8 cellular contexts compared by ENCODE assay signal in the genomic region with DNA sequence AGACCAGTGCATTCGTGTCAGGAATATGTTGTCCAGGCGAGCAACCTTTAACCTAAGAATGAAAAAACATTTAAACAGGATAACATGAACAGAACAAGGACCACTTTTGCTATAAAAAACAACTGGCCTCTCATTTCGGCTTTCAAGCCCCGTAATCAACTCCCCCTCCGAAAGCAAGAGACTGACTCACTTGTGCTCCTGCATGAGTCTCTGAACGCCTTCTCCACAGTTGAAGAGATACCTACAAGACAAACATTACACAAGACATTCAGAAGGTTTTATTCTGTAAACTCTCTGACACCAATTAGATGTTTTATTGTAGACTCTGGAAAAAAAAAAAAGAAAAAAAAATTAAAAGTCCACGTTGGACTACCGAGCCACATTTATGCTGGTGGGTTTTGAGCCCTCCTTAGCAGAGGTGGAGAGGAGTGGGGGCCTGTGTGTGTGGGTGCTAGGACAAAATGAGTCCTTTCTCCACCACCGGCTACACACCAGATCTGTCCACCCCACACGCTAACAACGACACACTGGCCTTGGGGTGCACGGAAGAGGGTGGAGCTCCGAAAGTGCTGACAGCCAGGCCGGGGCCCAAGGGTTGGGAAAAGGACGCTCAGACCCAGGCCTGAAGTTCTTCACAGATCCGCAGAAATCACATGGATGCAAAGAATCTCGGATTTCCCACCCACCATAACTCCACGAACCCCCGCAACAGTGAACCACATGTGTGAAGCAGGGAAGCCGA. TPM values are rescaled to one million over a fixed set of nuclear protein-coding genes. Genes with fewer than 3 reads are reported as not detected.
A peak's percentile ranks its signal among the peaks of the same experiment; 100 is the strongest.
DNase-seq lines count a peak whose midpoint lies in the region; ATAC-seq, FAIRE-seq and TF ChIP-seq lines count a peak whose summit lies in the region.

No MANE protein-coding gene starts in this region.

- H3K4me1 ChIP-seq in pancreas = peaks cover 0 to 7% (median 5%) of the 10 kb centered on the region in 3 donors

- peak overlapping the region; percentile 68 to 83 (median 75) for H3K27ac ChIP-seq in pancreas

- H3K27ac Mint-ChIP-seq in T-cell = peak overlapping the region; percentile 74 to 76

- H3K36me3 Mint-ChIP-seq in T-cell = peaks cover 35% of the 10 kb centered on the region

- H3K27me3 Mint-ChIP-seq in T-cell = no peaks in the 10 kb centered on the region

- TF ChIP-seq CTCF in fibroblast of the aortic adventitia (IDR thresholded peaks at IDR 0.05; ENCODE audit: insufficient read depth, low read length) (no peak), pancreas (IDR thresholded peaks at IDR 0.05) (no peak)

- POLR2A ChIA-PET in T-cell (lab: Charles Lee) = interaction anchor here in 1 of 2 donors (1.2 to 1.6 kb wide), 3 partner anchors 8 to 1020 kb away, joined by 3 to 7 read pairs (median 6); partner anchors contain the start of gene ZNF18

- intact Hi-C loops in pancreas (cut with DNase I) = no loop called here

- peak overlapping the region; percentile 95 to 97 (median 97) for H3K4me3 Mint-ChIP-seq in T-cell

- peak overlapping the region; percentile 87 for H3K4me3 ChIP-seq in fibroblast of the aortic adventitia (ENCODE audit: low read depth, low read length)
- H3K4me3 ChIP-seq in pancreas = peak overlapping the region; percentile 58 to 95 (median 88)

- CTCF ChIA-PET in T-cell (lab: Charles Lee) = interaction anchor here (0.5 to 4.8 kb wide), 8 partner anchors 13 to 1285 kb away, joined by 3 to 93 read pairs (median 9); partner anchors contain the start of genes HS3ST3B1 (in 1 of the 2) and ZNF18 (in 1 of the 2)

- ATAC-seq in HG02973 (IDR thresholded peaks at IDR 0.05; ENCODE audit: unreplicated experiment) (peak; percentile 2), T-cell (replicated peaks in 1 of 4) (no peak), pancreas (peak; percentile 10 to 39 (median 18))

- H3K36me3 ChIP-seq in pancreas = peaks cover 0 to 32% (median 20%) of the 10 kb centered on the region in 3 donors

- no peak for FAIRE-seq in pancreas (lab: Jason Lieb, UNC)

- H3K9me3 ChIP-seq in pancreas = no peaks in the 10 kb centered on the region

- DNase-seq in NCI-H146 (lab: John Stamatoyannopoulos, UW) (peak; percentile 52), NCI-H146 treated with DMSO at 0.1 percent for 48 hours (lab: John Stamatoyannopoulos, UW; ENCODE audit: unreplicated experiment) (no peak), T-cell (no peak), fibroblast of the aortic adventitia (ENCODE audit: low read depth) (no peak), pancreas (no peak), HT-29 (ENCODE audit: low spot score) (no peak), NCI-H1417 (lab: John Stamatoyannopoulos, UW) (no peak)

- H3K27me3 ChIP-seq in pancreas = no peaks in the 10 kb centered on the region

- peaks cover 32 to 40% (median 38%) of the 10 kb centered on the region in 3 donors for H3K4me1 Mint-ChIP-seq in T-cell

- WGBS in pancreas, 2 donors = 12% methylated on average over 20 of the region's 20 CpGs

- H3K9me3 Mint-ChIP-seq in T-cell = no peaks in the 10 kb centered on the region

RNA-seq across cellular contexts. Expression of gene ELAC2, which starts 0.8 kb away (rescaled TPM):
- 10 to 100 TPM; 62.5 to 71.6 (median 66.4) TPM for total RNA-seq in T-cell
- 13.2 and 60.6 TPM in 2 replicates for total RNA-seq in fibroblast of the aortic adventitia (ENCODE audit: low replicate concordance)
- 10 to 100 TPM; 19.6 to 27.0 (median 23.5) TPM for total RNA-seq in pancreas
- 10 to 100 TPM; 28.1 to 39.2 TPM for polyA plus RNA-seq in pancreas
- total RNA-seq in HT-29 (2014; rRNA removed; shearing (Covaris generic)) = 138 and 147 TPM in 2 replicates

Comparison
In these comparisons a context has a peak if more than half of its experiments do, and no peak if none do; other contexts are left out.
1. ATAC-seq: peak in HG02973 (single experiment) and pancreas (4 of 4); none in T-cell (0 of 4).